In genomic region chr20:47325242-47325641, GRCh38 we compare ENCODE assay signal across 16 cellular contexts. TPM values are rescaled to one million over a fixed set of nuclear protein-coding genes. Genes with fewer than 3 reads are reported as not detected.
DNase-seq lines count a peak whose midpoint lies in the region; ATAC-seq and TF ChIP-seq lines count a peak whose summit lies in the region.
"Had no signal": no experiment of that assay in that cellular context is flagged by ENCODE, and none has a peak within 500 bp of the region (broad histone marks: within the 10 kb centered on the region; RNA-seq: fewer than 3 reads in every experiment).

No MANE protein-coding gene starts in this region.

- H3K4me1 ChIP-seq in GM23338 (ENCODE audit: insufficient read depth) = peaks cover 67% of the 10 kb centered on the region
- H3K4me1 ChIP-seq in iPS-18a (ENCODE audit: control insufficient read depth, low read depth, low read length) = peaks cover 47% of the 10 kb centered on the region
- H3K4me1 ChIP-seq in sigmoid colon = peaks cover 0 to 86% (median 61%) of the 10 kb centered on the region in 4 donors
- peaks cover 6 to 49% of the 10 kb centered on the region in 2 donors for H3K4me1 ChIP-seq in left lung

- H3K9ac ChIP-seq in iPS-18a (ENCODE audit: low read length) = no peak overlapping the region
- H3K9ac ChIP-seq: BLaER1 had no signal

- H3F3A ChIP-seq in GM23338 (replicated peaks; ENCODE audit: low read depth) = peaks cover 41% of the 10 kb centered on the region

- peak overlapping the region; percentile 95 for H3K27ac Mint-ChIP-seq in GM23338
- peak overlapping the region; percentile 9 for H3K27ac Mint-ChIP-seq in activated T-helper 17 cell treated with anti-CD3 and anti-CD28 coated beads, Interleukin-2, amount 50 U/mL, for 72 hours
- H3K27ac Mint-ChIP-seq: activated CD8-positive, alpha-beta T cell treated with anti-CD3 and anti-CD28 coated beads for 36 hours had no signal

- TF ChIP-seq CTCF in GM23338 (conservative IDR thresholded peaks at IDR 0.05; ENCODE audit: low read depth in 2 of 2) (no peak), sigmoid colon (IDR thresholded peaks at IDR 0.05) (no peak), left lung (IDR thresholded peaks at IDR 0.05) (no peak)

- H4K20me1 ChIP-seq in GM23338 (replicated peaks; ENCODE audit: insufficient read depth) = peaks cover 8% of the 10 kb centered on the region; the same call in 1 of the 2 replicates

- no peak for DNase-seq in GM23338 (ENCODE audit: low spot score)
- DNase-seq in sigmoid colon = no peak
- DNase-seq in left lung = no peak
- no peak for DNase-seq in NCI-H1436 treated with DMSO at 0.1 percent for 48 hours (lab: John Stamatoyannopoulos, UW)
- DNase-seq in NCI-H2081 (lab: John Stamatoyannopoulos, UW) = no peak
- no peak for DNase-seq in glomerular visceral epithelial cell (ENCODE audit: extremely low spot score)
- DNase-seq: activated CD8-positive, alpha-beta T cell treated with anti-CD3 and anti-CD28 coated beads for 36 hours; amygdala; DMS79 treated with DMSO at 0.1 percent for 48 hours; kidney glomerular epithelial cell; MM.1S; NCI-H526 treated with DMSO at 0.1 percent for 48 hours had no signal

- H3K9me3 ChIP-seq in iPS-18a (ENCODE audit: control insufficient read depth, low read depth, low read length) (no peaks in the 10 kb centered on the region), sigmoid colon (no peaks in the 10 kb centered on the region), left lung (no peaks in the 10 kb centered on the region)
- H3K9me3 ChIP-seq: BLaER1 had no signal

- TF ChIP-seq POLR2A in sigmoid colon (IDR thresholded peaks at IDR 0.05) = no peak

- H2AFZ ChIP-seq in GM23338 = no peak overlapping the region

- intact Hi-C loops in sigmoid colon (cut with DNase I) (no loop called here), left lung (cut with DNase I) (no loop called here)

- H3K27me3 Mint-ChIP-seq in GM23338 (ENCODE audit: insufficient read depth, low read depth, poor library complexity) = peaks cover 29% of the 10 kb centered on the region
- no peaks in the 10 kb centered on the region for H3K27me3 Mint-ChIP-seq in activated T-helper 17 cell treated with anti-CD3 and anti-CD28 coated beads, Interleukin-2, amount 50 U/mL, for 72 hours
- H3K27me3 Mint-ChIP-seq: activated CD8-positive, alpha-beta T cell treated with anti-CD3 and anti-CD28 coated beads for 36 hours had no signal

- H3K36me3 ChIP-seq in GM23338 (ENCODE audit: insufficient read depth) (no peaks in the 10 kb centered on the region), iPS-18a (ENCODE audit: control insufficient read depth, low read depth, low read length) (peaks cover 3% of the 10 kb centered on the region), sigmoid colon (no peaks in the 10 kb centered on the region), left lung (no peaks in the 10 kb centered on the region)

- H3K4me1 Mint-ChIP-seq in GM23338 = peaks cover 67% of the 10 kb centered on the region
- peaks cover 16% of the 10 kb centered on the region for H3K4me1 Mint-ChIP-seq in activated T-helper 17 cell treated with anti-CD3 and anti-CD28 coated beads, Interleukin-2, amount 50 U/mL, for 72 hours

- H3K4me3 ChIP-seq in GM23338 (no peak overlapping the region), iPS-18a (ENCODE audit: low read length) (no peak overlapping the region), sigmoid colon (no peak overlapping the region), left lung (no peak overlapping the region)
- H3K4me3 ChIP-seq: BLaER1, coronary artery had no signal

- no peak overlapping the region for H3K4me2 ChIP-seq in GM23338
- H3K4me2 ChIP-seq: BLaER1 had no signal

- TF ChIP-seq EP300 in sigmoid colon (IDR thresholded peaks at IDR 0.05) = no peak

- no peaks in the 10 kb centered on the region for H3K9me2 ChIP-seq in GM23338 (ENCODE audit: insufficient read depth)

- H3K9me3 Mint-ChIP-seq in GM23338 = no peaks in the 10 kb centered on the region
- H3K9me3 Mint-ChIP-seq in activated T-helper 17 cell treated with anti-CD3 and anti-CD28 coated beads, Interleukin-2, amount 50 U/mL, for 72 hours = no peaks in the 10 kb centered on the region
- H3K9me3 Mint-ChIP-seq: activated CD8-positive, alpha-beta T cell treated with anti-CD3 and anti-CD28 coated beads for 36 hours had no signal

- H3K27ac ChIP-seq in GM23338 (ENCODE audit: low read depth) = peak overlapping the region; percentile 100; the same call in 1 of the 2 replicates
- peak overlapping the region; percentile 6 for H3K27ac ChIP-seq in iPS-18a (ENCODE audit: low read length)
- peak overlapping the region in 3 of 4 donors; percentile 91 to 97 (median 93) for H3K27ac ChIP-seq in sigmoid colon
- H3K27ac ChIP-seq in left lung = no peak overlapping the region
- H3K27ac ChIP-seq: BLaER1, coronary artery had no signal

- H3K36me3 Mint-ChIP-seq in GM23338 (ENCODE audit: low read depth) = peaks cover 56% of the 10 kb centered on the region
- H3K36me3 Mint-ChIP-seq in activated T-helper 17 cell treated with anti-CD3 and anti-CD28 coated beads, Interleukin-2, amount 50 U/mL, for 72 hours (ENCODE audit: low read depth) = peaks cover 13% of the 10 kb centered on the region

- H3K27me3 ChIP-seq in GM23338 (ENCODE audit: insufficient read depth) = no peaks in the 10 kb centered on the region
- H3K27me3 ChIP-seq in iPS-18a (ENCODE audit: control insufficient read depth, insufficient read depth, low read length) = no peaks in the 10 kb centered on the region
- no peaks in the 10 kb centered on the region for H3K27me3 ChIP-seq in sigmoid colon
- no peaks in the 10 kb centered on the region for H3K27me3 ChIP-seq in left lung
- H3K27me3 ChIP-seq: BLaER1 had no signal

- no peak overlapping the region; the same call in 2 of the 3 replicates for H3K4me3 Mint-ChIP-seq in GM23338
- no peak overlapping the region for H3K4me3 Mint-ChIP-seq in activated T-helper 17 cell treated with anti-CD3 and anti-CD28 coated beads, Interleukin-2, amount 50 U/mL, for 72 hours
- H3K4me3 Mint-ChIP-seq: activated CD8-positive, alpha-beta T cell treated with anti-CD3 and anti-CD28 coated beads for 36 hours had no signal

- ATAC-seq in GM23338 = no peak
- no peak for ATAC-seq in activated T-helper 17 cell treated with anti-CD3 and anti-CD28 coated beads, Interleukin-2, amount 50 U/mL, for 72 hours (replicated peaks)
- no peak for ATAC-seq in left lung
- ATAC-seq: activated CD8-positive, alpha-beta T cell treated with anti-CD3 and anti-CD28 coated beads for 36 hours had no signal

- 89 to 90% methylated on average over 6 of the region's 6 CpGs for WGBS in sigmoid colon, 2 donors

- H3K79me2 ChIP-seq in GM23338 (replicated peaks; ENCODE audit: insufficient read depth) = peaks cover 97% of the 10 kb centered on the region

TF ChIP-seq in GM23338, 12 proteins besides CTCF, POLR2A, EP300 and RAD21 (continues in another document):
- TF ChIP-seq POLR2AphosphoS5 (IDR thresholded peaks at IDR 0.05; ENCODE audit: low read depth) = no peak
- no peak for TF ChIP-seq ETS1 (IDR thresholded peaks at IDR 0.05)

RNA-seq across cellular contexts. Expression of gene ZMYND8, which starts 31.3 kb away (rescaled TPM):
- 64.2 and 70.9 TPM in 2 replicates for total RNA-seq in GM23338 (2014; rRNA removed; shearing (Covaris generic))
- polyA plus RNA-seq in GM23338 (2016; fragmentation: Nextera tagmentation; extraction: Ambion mirVana) (122 and 128 TPM in 2 replicates), sigmoid colon (10 to 100 TPM in 2 of 3 donors, 1 to 10 TPM in 1; 7.8 to 23.2 (median 11.3) TPM)
- 10 to 100 TPM; 35.3 to 39.4 TPM for total RNA-seq in activated T-helper 17 cell treated with anti-CD3 and anti-CD28 coated beads, Interleukin-2, amount 50 U/mL, for 72 hours
- total RNA-seq in sigmoid colon (10 to 100 TPM; 24.8 to 46.0 (median 29.3) TPM), left lung (10 to 100 TPM; 38.9 to 39.8 TPM)

Comparison
In these comparisons a context has a peak if more than half of its experiments do, and no peak if none do; other contexts are left out.
1. H3K27ac ChIP-seq: peak in GM23338 (single experiment), iPS-18a (single experiment) and sigmoid colon (3 of 4); none in left lung (0 of 2).